Comparison of ENCODE assay signal across 18 cellular contexts in the genomic region with DNA sequence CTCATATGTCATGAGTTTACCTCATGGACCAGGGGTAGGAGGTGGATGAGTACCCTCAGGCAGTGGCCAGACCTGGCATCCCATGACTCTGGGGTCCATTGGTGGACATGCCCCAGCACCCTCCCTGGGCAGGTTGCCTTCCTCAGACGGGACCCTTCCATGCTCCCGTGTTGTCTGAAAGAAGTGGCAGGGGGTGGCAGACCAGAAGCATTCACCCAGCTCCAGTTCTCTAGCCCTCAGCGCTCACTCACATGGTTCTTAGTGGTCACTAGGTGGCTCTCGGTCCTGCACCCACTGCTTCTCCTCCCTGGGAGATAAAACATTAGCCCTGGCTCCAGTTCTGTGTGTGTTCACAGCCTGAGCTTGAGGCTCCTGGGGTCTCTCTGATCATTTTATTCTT. TPM values are rescaled to one million over a fixed set of nuclear protein-coding genes. Genes with fewer than 3 reads are reported as not detected.
DNase-seq lines count a peak whose midpoint lies in the region; ATAC-seq, FAIRE-seq and TF ChIP-seq lines count a peak whose summit lies in the region.
"Had no signal": no experiment of that assay in that cellular context is flagged by ENCODE, and none has a peak within 500 bp of the region (broad histone marks: within the 10 kb centered on the region; RNA-seq: fewer than 3 reads in every experiment).

No MANE protein-coding gene starts in this region.

- H3K79me2 ChIP-seq in HepG2 (ENCODE audit: insufficient read depth, low read length) (no peaks in the 10 kb centered on the region), SK-N-SH (ENCODE audit: insufficient read depth) (no peaks in the 10 kb centered on the region)

- no TSS peak for BruUV-seq in HepG2 (replicated peaks; lab: Mats Ljungman, UMichigan)

- no peak overlapping the region for H3K9ac ChIP-seq in HepG2 (ENCODE audit: insufficient read depth, low read depth, low read length)
- no peak overlapping the region for H3K9ac ChIP-seq in SK-N-SH

- in situ Hi-C loops in HepG2 (cut with HindIII; ENCODE audit: extremely low pct_ligation_motif_present, low pct_unique_long_range_greater_than_20kb), result no loop called here

- DNase-seq in HepG2 (ENCODE audit: low spot score) (peak; percentile 12), right lobe of liver (no peak), SK-N-SH (no peak), fibroblast of villous mesenchyme (ENCODE audit: low read depth) (peak; percentile 19), NCI-H526 treated with DMSO at 0.1 percent for 48 hours (lab: John Stamatoyannopoulos, UW) (no peak)
- DNase-seq: activated CD8-positive, alpha-beta memory T cell treated with anti-CD3 and anti-CD28 coated beads, Interleukin-2, amount 10 ng/mL, durations not matched to agents 7 days and 5 days; C1 segment of cervical spinal cord; glutamatergic neuron; NCI-H187 treated with DMSO at 0.1 percent for 48 hours; T1000 had no signal

- no peaks in the 10 kb centered on the region for H3K9me2 ChIP-seq in SK-N-SH

- H3K4me2 ChIP-seq in HepG2 (ENCODE audit: low read depth, low read length), result no peak overlapping the region
- H3K4me2 ChIP-seq in SK-N-SH, result no peak overlapping the region

- H3K4me1 ChIP-seq in HepG2 (ENCODE audit: insufficient read depth, low read length) (no peaks in the 10 kb centered on the region), right lobe of liver (no peaks in the 10 kb centered on the region), SK-N-SH (ENCODE audit: control insufficient read depth in 1 of 2, insufficient read depth in 2 of 2, low read depth in 1 of 2, low read length in 1 of 2) (peaks cover 0 to 3% of the 10 kb centered on the region in 2 experiments; a peak in 1 of 4 replicates)
- H3K4me1 ChIP-seq: pancreas, vagina had no signal

- no peak for TF ChIP-seq POLR2A in HepG2 (IDR thresholded peaks at IDR 0.05; ENCODE audit: insufficient read depth in 1 of 2, low read depth in 2 of 2, low read length in 2 of 2)
- no peak for TF ChIP-seq POLR2A in right lobe of liver (IDR thresholded peaks at IDR 0.05)

- H3K9me3 ChIP-seq in HepG2 (ENCODE audit: low read length) (no peaks in the 10 kb centered on the region), right lobe of liver (no peaks in the 10 kb centered on the region), SK-N-SH (no peaks in the 10 kb centered on the region)
- H3K9me3 ChIP-seq: pancreas, vagina had no signal

- H3K27ac ChIP-seq in HepG2 (ENCODE audit: extremely low read length, insufficient read depth, low read length), result no peak overlapping the region
- no peak overlapping the region for H3K27ac ChIP-seq in right lobe of liver
- H3K27ac ChIP-seq in SK-N-SH (ENCODE audit: low read depth in 2 of 2, low read length in 1 of 2), result no peak overlapping the region
- H3K27ac ChIP-seq: pancreas, vagina had no signal

- H3K4me3 ChIP-seq in HepG2 (replicated peaks in 1 of 3; ENCODE audit: insufficient read depth in 1 of 3, low read depth in 2 of 3, low read length in 3 of 3) (no peak overlapping the region), right lobe of liver (no peak overlapping the region), SK-N-SH (ENCODE audit: low read depth in 2 of 2, low read length in 1 of 2) (no peak overlapping the region), fibroblast of villous mesenchyme (ENCODE audit: low read depth, low read length) (no peak overlapping the region)
- H3K4me3 ChIP-seq: pancreas, vagina had no signal

- H3K36me3 ChIP-seq in HepG2 (replicated peaks in 1 of 2; ENCODE audit: control insufficient read depth in 1 of 2, insufficient read depth in 2 of 2, low read length in 2 of 2) (no peaks in the 10 kb centered on the region), right lobe of liver (no peaks in the 10 kb centered on the region), SK-N-SH (replicated peaks in 1 of 2; ENCODE audit: control insufficient read depth in 1 of 2, insufficient read depth in 2 of 2, low read length in 1 of 2) (no peaks in the 10 kb centered on the region)
- H3K36me3 ChIP-seq: pancreas, vagina had no signal

- FAIRE-seq in HepG2 (lab: Jason Lieb, UNC), result no peak
- FAIRE-seq: pancreas had no signal

- H3F3A ChIP-seq in SK-N-SH (replicated peaks; ENCODE audit: insufficient read depth), result no peaks in the 10 kb centered on the region

- POLR2A ChIA-PET in HepG2 (lab: Yijun Ruan, JAX) (no interaction called here), SK-N-SH (lab: Yijun Ruan, JAX) (no interaction called here)

- H4K20me1 ChIP-seq in HepG2 (ENCODE audit: insufficient read depth, low read length), result no peaks in the 10 kb centered on the region
- no peaks in the 10 kb centered on the region for H4K20me1 ChIP-seq in SK-N-SH (ENCODE audit: insufficient read depth)

- peak; percentile 52 for TF ChIP-seq CTCF in HepG2 (CRISPR knock-in tag; IDR thresholded peaks at IDR 0.05)
- peak in 1 of 4 donors; percentile 10 for TF ChIP-seq CTCF in right lobe of liver (IDR thresholded peaks at IDR 0.05)
- 0 out of 2 replicates have a peak, but pooled peaks have one; percentile 12 for TF ChIP-seq CTCF in SK-N-SH (IDR thresholded peaks at IDR 0.05)
- peak; percentile 36 for TF ChIP-seq CTCF in fibroblast of villous mesenchyme (IDR thresholded peaks at IDR 0.05; ENCODE audit: insufficient read depth, low read depth, low read length)

- intact Hi-C loops in HepG2 (cut with micrococcal nuclease; ENCODE audit: unreplicated experiment), result no loop called here
- intact Hi-C loops in right lobe of liver (cut with DNase I), result no loop called here

- CTCF ChIA-PET in HepG2 (lab: Yijun Ruan, JAX; ENCODE audit: low intra/inter-chr PET ratio, low total read pairs) (no interaction called here), SK-N-SH (lab: Yijun Ruan, JAX) (interaction anchor here (1.1 to 2.0 kb wide), 3 partner anchors 10 to 329 kb away, joined by 4 to 9 read pairs (median 5); no protein-coding TSS in a partner anchor)

- WGBS in HepG2 (ENCODE audit: low lambda C conversion rate), result 4% methylated on average over 4 of the region's 4 CpGs
- 73% methylated on average over 4 of the region's 4 CpGs for WGBS in right lobe of liver (ENCODE audit: insufficient coverage, low coverage, low lambda C conversion rate, missing lambda C conversion rate)
- 80% methylated on average over 1 of the region's 4 CpGs for WGBS in SK-N-SH (ENCODE audit: low lambda C conversion rate)

- TF ChIP-seq RAD21 in HepG2 (CRISPR knock-in tag; IDR thresholded peaks at IDR 0.05), result no peak
- TF ChIP-seq RAD21 in SK-N-SH (IDR thresholded peaks at IDR 0.05; ENCODE audit: low read length), result peak; percentile 27

- no peak overlapping the region for H2AFZ ChIP-seq in HepG2 (ENCODE audit: low read length)
- no peak overlapping the region for H2AFZ ChIP-seq in SK-N-SH (ENCODE audit: low read depth)

- ATAC-seq in HepG2 (peak; percentile 78), right lobe of liver (no peak), HG02938 (IDR thresholded peaks at IDR 0.05; ENCODE audit: unreplicated experiment) (no peak), HG02759 (IDR thresholded peaks at IDR 0.05; ENCODE audit: unreplicated experiment) (no peak), GM21381 (IDR thresholded peaks at IDR 0.05; ENCODE audit: unreplicated experiment) (no peak)
- ATAC-seq: activated CD8-positive, alpha-beta memory T cell treated with anti-CD3 and anti-CD28 coated beads, Interleukin-2, amount 10 ng/mL, durations not matched to agents 7 days and 5 days; stimulated activated effector memory CD8-positive, alpha-beta T cell treated with anti-CD3 and anti-CD28 coated beads, Interleukin-12 subunit alpha, Interleukin-12 subunit beta, amount 100 ng/mL, for 72 hours had no signal

- TF ChIP-seq EP300 in HepG2 (IDR thresholded peaks at IDR 0.05; ENCODE audit: low read depth in 2 of 2, low read length in 2 of 2) (no peak), HepG2 (CRISPR knock-in tag; IDR thresholded peaks at IDR 0.05; ENCODE audit: borderline replicate concordance) (no peak), SK-N-SH (IDR thresholded peaks at IDR 0.05; ENCODE audit: borderline replicate concordance in 1 of 2, low read depth in 1 of 2, low read length in 1 of 2) (no peak)

- H3K27me3 ChIP-seq in HepG2 (ENCODE audit: control insufficient read depth in 1 of 2, insufficient read depth in 2 of 2, low read length in 2 of 2) (peaks cover 8 to 16% of the 10 kb centered on the region in 2 experiments; a peak in 3 of 5 replicates), right lobe of liver (no peaks in the 10 kb centered on the region), SK-N-SH (ENCODE audit: insufficient read depth) (peaks cover 10% of the 10 kb centered on the region)
- H3K27me3 ChIP-seq: pancreas, vagina had no signal

RNA-seq across cellular contexts. Expression of gene RBP3, which starts 6.0 kb away (rescaled TPM):
- not detected in 2 replicates for total RNA-seq in HepG2 (2016; rRNA removed; fragmentation: Illumina TruSeq; extraction: Trizol)
- not detected in 2 replicates for total RNA-seq in HepG2 (2016; cell fraction: cytosol; rRNA removed; fragmentation: Illumina TruSeq; extraction: Trizol; ENCODE audit: low read depth)
- total RNA-seq in HepG2 (2016; cell fraction: insoluble cytoplasmic fraction; rRNA removed; fragmentation: Illumina TruSeq; extraction: Trizol), result not detected in 2 replicates
- total RNA-seq in HepG2 (2016; cell fraction: membrane; rRNA removed; fragmentation: Illumina TruSeq; extraction: Trizol), result not detected in 2 replicates
- total RNA-seq in HepG2 (2016; cell fraction: nucleus; rRNA removed; fragmentation: Illumina TruSeq; extraction: Trizol), result not detected in 2 replicates
- not detected in 2 replicates for polyA plus RNA-seq in HepG2 (2011; rRNA removed)
- polyA plus RNA-seq in HepG2 (2011; cell fraction: cytosol; rRNA removed), result not detected in 2 replicates
- not detected in 2 replicates for polyA plus RNA-seq in HepG2 (2011; cell fraction: nucleus; rRNA removed)
- polyA plus RNA-seq in HepG2 (2012), result not detected in 2 replicates
- polyA plus RNA-seq in HepG2 (2016; cell fraction: cytosol; fragmentation: Illumina TruSeq; extraction: Trizol; ENCODE audit: low read depth), result not detected in 2 replicates
- polyA plus RNA-seq in HepG2 (2016; cell fraction: insoluble cytoplasmic fraction; fragmentation: Illumina TruSeq; extraction: Trizol; ENCODE audit: low read depth), result not detected in 2 replicates
- polyA plus RNA-seq in HepG2 (2016; cell fraction: membrane; fragmentation: Illumina TruSeq; extraction: Trizol; ENCODE audit: low read depth), result not detected in 2 replicates
- not detected in 2 replicates for polyA plus RNA-seq in HepG2 (2016; cell fraction: nucleus; fragmentation: Illumina TruSeq; extraction: Trizol; ENCODE audit: insufficient read depth, low read depth)
- polyA minus RNA-seq in HepG2 (2011; rRNA and poly(A)+ RNA removed; ENCODE audit: low replicate concordance), result 0.07 TPM in 1 of 2 replicates, not detected in the other
- not detected in 2 replicates for polyA minus RNA-seq in HepG2 (2011; cell fraction: cytosol; rRNA and poly(A)+ RNA removed)
- polyA minus RNA-seq in HepG2 (2011; cell fraction: nucleus; rRNA and poly(A)+ RNA removed), result not detected in 2 replicates
- total RNA-seq in right lobe of liver, result not detected
- polyA plus RNA-seq in SK-N-SH (2012; rRNA removed), result not detected in 2 replicates
- polyA plus RNA-seq in SK-N-SH (2012; cell fraction: cytosol; rRNA removed), result not detected in 2 replicates
- polyA plus RNA-seq in SK-N-SH (2012; cell fraction: nucleus; rRNA removed), result not detected in 2 replicates
- not detected in 2 replicates for total RNA-seq in fibroblast of villous mesenchyme
- total RNA-seq: activated CD8-positive, alpha-beta memory T cell treated with anti-CD3 and anti-CD28 coated beads, Interleukin-2, amount 10 ng/mL, durations not matched to agents 7 days and 5 days; dermis microvascular lymphatic vessel endothelial cell; lung microvascular endothelial cell; pancreas; vagina had no signal
- polyA plus RNA-seq: pancreas had no signal

RNA-seq across cellular contexts. Expression of gene ZNF488, which starts 29.9 kb away (rescaled TPM):
- 0.13 and 0.17 TPM in 2 replicates for total RNA-seq in HepG2 (2016; rRNA removed; fragmentation: Illumina TruSeq; extraction: Trizol)
- total RNA-seq in HepG2 (2016; cell fraction: cytosol; rRNA removed; fragmentation: Illumina TruSeq; extraction: Trizol; ENCODE audit: low read depth), result not detected in 2 replicates
- 0.11 and 0.18 TPM in 2 replicates for total RNA-seq in HepG2 (2016; cell fraction: insoluble cytoplasmic fraction; rRNA removed; fragmentation: Illumina TruSeq; extraction: Trizol)
- total RNA-seq in HepG2 (2016; cell fraction: membrane; rRNA removed; fragmentation: Illumina TruSeq; extraction: Trizol), result 0.09 and 0.10 TPM in 2 replicates
- 0.09 TPM in 2 replicates for total RNA-seq in HepG2 (2016; cell fraction: nucleus; rRNA removed; fragmentation: Illumina TruSeq; extraction: Trizol)
- polyA plus RNA-seq in HepG2 (2011; rRNA removed), result 0.10 and 0.15 TPM in 2 replicates
- 0.09 TPM in 2 replicates for polyA plus RNA-seq in HepG2 (2011; cell fraction: cytosol; rRNA removed)
- polyA plus RNA-seq in HepG2 (2011; cell fraction: nucleus; rRNA removed), result 0.17 and 0.18 TPM in 2 replicates
- polyA plus RNA-seq in HepG2 (2012), result 0.13 and 0.17 TPM in 2 replicates
- not detected in 2 replicates for polyA plus RNA-seq in HepG2 (2016; cell fraction: cytosol; fragmentation: Illumina TruSeq; extraction: Trizol; ENCODE audit: low read depth)
- polyA plus RNA-seq in HepG2 (2016; cell fraction: insoluble cytoplasmic fraction; fragmentation: Illumina TruSeq; extraction: Trizol; ENCODE audit: low read depth), result 0.22 and 0.45 TPM in 2 replicates
- polyA plus RNA-seq in HepG2 (2016; cell fraction: membrane; fragmentation: Illumina TruSeq; extraction: Trizol; ENCODE audit: low read depth), result 0.07 and 0.12 TPM in 2 replicates
- polyA plus RNA-seq in HepG2 (2016; cell fraction: nucleus; fragmentation: Illumina TruSeq; extraction: Trizol; ENCODE audit: insufficient read depth, low read depth), result 0.21 TPM in 1 of 2 replicates, not detected in the other
- 0.34 and 2.9 TPM in 2 replicates for polyA minus RNA-seq in HepG2 (2011; rRNA and poly(A)+ RNA removed; ENCODE audit: low replicate concordance)
- polyA minus RNA-seq in HepG2 (2011; cell fraction: cytosol; rRNA and poly(A)+ RNA removed), result not detected in 2 replicates
- polyA minus RNA-seq in HepG2 (2011; cell fraction: nucleus; rRNA and poly(A)+ RNA removed), result 0.12 TPM in 1 of 2 replicates, not detected in the other
- not detected for total RNA-seq in right lobe of liver
- polyA plus RNA-seq in SK-N-SH (2012; rRNA removed), result 0.59 and 0.81 TPM in 2 replicates
- 0.27 and 0.52 TPM in 2 replicates for polyA plus RNA-seq in SK-N-SH (2012; cell fraction: cytosol; rRNA removed)
- polyA plus RNA-seq in SK-N-SH (2012; cell fraction: nucleus; rRNA removed), result 0.48 and 0.52 TPM in 2 replicates
- total RNA-seq in fibroblast of villous mesenchyme, result under 0.01 TPM in 1 of 2 replicates, not detected in the other
- total RNA-seq: vagina had no signal
- polyA plus RNA-seq: pancreas had no signal

RNA-seq across cellular contexts. Expression of gene GDF2, which starts 31.9 kb away (rescaled TPM):
- total RNA-seq in HepG2 (2016; rRNA removed; fragmentation: Illumina TruSeq; extraction: Trizol), result not detected in 2 replicates
- total RNA-seq in HepG2 (2016; cell fraction: cytosol; rRNA removed; fragmentation: Illumina TruSeq; extraction: Trizol; ENCODE audit: low read depth), result not detected in 2 replicates
- total RNA-seq in HepG2 (2016; cell fraction: insoluble cytoplasmic fraction; rRNA removed; fragmentation: Illumina TruSeq; extraction: Trizol), result not detected in 2 replicates
- total RNA-seq in HepG2 (2016; cell fraction: membrane; rRNA removed; fragmentation: Illumina TruSeq; extraction: Trizol), result not detected in 2 replicates
- not detected in 2 replicates for total RNA-seq in HepG2 (2016; cell fraction: nucleus; rRNA removed; fragmentation: Illumina TruSeq; extraction: Trizol)
- polyA plus RNA-seq in HepG2 (2011; rRNA removed), result not detected in 2 replicates
- not detected in 2 replicates for polyA plus RNA-seq in HepG2 (2011; cell fraction: cytosol; rRNA removed)
- polyA plus RNA-seq in HepG2 (2011; cell fraction: nucleus; rRNA removed), result not detected in 2 replicates
- not detected in 2 replicates for polyA plus RNA-seq in HepG2 (2012)
- polyA plus RNA-seq in HepG2 (2016; cell fraction: cytosol; fragmentation: Illumina TruSeq; extraction: Trizol; ENCODE audit: low read depth), result not detected in 2 replicates
- not detected in 2 replicates for polyA plus RNA-seq in HepG2 (2016; cell fraction: insoluble cytoplasmic fraction; fragmentation: Illumina TruSeq; extraction: Trizol; ENCODE audit: low read depth)
- polyA plus RNA-seq in HepG2 (2016; cell fraction: membrane; fragmentation: Illumina TruSeq; extraction: Trizol; ENCODE audit: low read depth), result not detected in 2 replicates
- polyA plus RNA-seq in HepG2 (2016; cell fraction: nucleus; fragmentation: Illumina TruSeq; extraction: Trizol; ENCODE audit: insufficient read depth, low read depth), result not detected in 2 replicates
- polyA minus RNA-seq in HepG2 (2011; rRNA and poly(A)+ RNA removed; ENCODE audit: low replicate concordance), result not detected in 2 replicates
- polyA minus RNA-seq in HepG2 (2011; cell fraction: cytosol; rRNA and poly(A)+ RNA removed), result not detected in 2 replicates
- not detected in 2 replicates for polyA minus RNA-seq in HepG2 (2011; cell fraction: nucleus; rRNA and poly(A)+ RNA removed)
- total RNA-seq in right lobe of liver, result 10 to 100 TPM in 3 of 6 experiments, 1 to 10 TPM in 3; 4.5 to 15.9 (median 9.7) TPM
- polyA plus RNA-seq in SK-N-SH (2012; rRNA removed), result not detected in 2 replicates
- not detected in 2 replicates for polyA plus RNA-seq in SK-N-SH (2012; cell fraction: cytosol; rRNA removed)
- polyA plus RNA-seq in SK-N-SH (2012; cell fraction: nucleus; rRNA removed), result not detected in 2 replicates
- not detected in 2 replicates for total RNA-seq in fibroblast of villous mesenchyme
- total RNA-seq: activated CD8-positive, alpha-beta memory T cell treated with anti-CD3 and anti-CD28 coated beads, Interleukin-2, amount 10 ng/mL, durations not matched to agents 7 days and 5 days; dermis microvascular lymphatic vessel endothelial cell; lung microvascular endothelial cell; pancreas; vagina had no signal
- polyA plus RNA-seq: pancreas had no signal

RNA-seq across cellular contexts. Expression of gene GDF10, which starts 54.2 kb away (rescaled TPM):
- total RNA-seq in HepG2 (2016; rRNA removed; fragmentation: Illumina TruSeq; extraction: Trizol), result not detected in 2 replicates
- not detected in 2 replicates for total RNA-seq in HepG2 (2016; cell fraction: cytosol; rRNA removed; fragmentation: Illumina TruSeq; extraction: Trizol; ENCODE audit: low read depth)
- 0.13 TPM in 1 of 2 replicates, not detected in the other for total RNA-seq in HepG2 (2016; cell fraction: insoluble cytoplasmic fraction; rRNA removed; fragmentation: Illumina TruSeq; extraction: Trizol)
- 0.07 TPM in 1 of 2 replicates, not detected in the other for total RNA-seq in HepG2 (2016; cell fraction: membrane; rRNA removed; fragmentation: Illumina TruSeq; extraction: Trizol)
- total RNA-seq in HepG2 (2016; cell fraction: nucleus; rRNA removed; fragmentation: Illumina TruSeq; extraction: Trizol), result 0.19 TPM in 1 of 2 replicates, not detected in the other
- polyA plus RNA-seq in HepG2 (2011; rRNA removed), result 0.03 TPM in 1 of 2 replicates, not detected in the other
- polyA plus RNA-seq in HepG2 (2011; cell fraction: cytosol; rRNA removed), result not detected in 2 replicates
- not detected in 2 replicates for polyA plus RNA-seq in HepG2 (2011; cell fraction: nucleus; rRNA removed)
- not detected in 2 replicates for polyA plus RNA-seq in HepG2 (2012)
- polyA plus RNA-seq in HepG2 (2016; cell fraction: cytosol; fragmentation: Illumina TruSeq; extraction: Trizol; ENCODE audit: low read depth), result not detected in 2 replicates
- not detected in 2 replicates for polyA plus RNA-seq in HepG2 (2016; cell fraction: insoluble cytoplasmic fraction; fragmentation: Illumina TruSeq; extraction: Trizol; ENCODE audit: low read depth)
- not detected in 2 replicates for polyA plus RNA-seq in HepG2 (2016; cell fraction: membrane; fragmentation: Illumina TruSeq; extraction: Trizol; ENCODE audit: low read depth)
- polyA plus RNA-seq in HepG2 (2016; cell fraction: nucleus; fragmentation: Illumina TruSeq; extraction: Trizol; ENCODE audit: insufficient read depth, low read depth), result 0.18 and 0.19 TPM in 2 replicates
- polyA minus RNA-seq in HepG2 (2011; rRNA and poly(A)+ RNA removed; ENCODE audit: low replicate concordance), result not detected in 2 replicates
- not detected in 2 replicates for polyA minus RNA-seq in HepG2 (2011; cell fraction: cytosol; rRNA and poly(A)+ RNA removed)
- polyA minus RNA-seq in HepG2 (2011; cell fraction: nucleus; rRNA and poly(A)+ RNA removed), result not detected in 2 replicates
- total RNA-seq in right lobe of liver, result not detected
- 0.02 TPM in 1 of 2 replicates, not detected in the other for polyA plus RNA-seq in SK-N-SH (2012; rRNA removed)
- 0.04 TPM in 1 of 2 replicates, not detected in the other for polyA plus RNA-seq in SK-N-SH (2012; cell fraction: cytosol; rRNA removed)
- not detected in 2 replicates for polyA plus RNA-seq in SK-N-SH (2012; cell fraction: nucleus; rRNA removed)
- not detected in 2 replicates for total RNA-seq in fibroblast of villous mesenchyme
- total RNA-seq: dermis microvascular lymphatic vessel endothelial cell had no signal

Comparison
In these comparisons a context has a peak if more than half of its experiments do, and no peak if none do; other contexts are left out.
1. DNase-seq: peak in HepG2 (single experiment) and fibroblast of villous mesenchyme (single experiment); none in right lobe of liver (0 of 3), SK-N-SH (single experiment) and NCI-H526 treated with DMSO at 0.1 percent for 48 hours (single experiment).
2. Of the 25 proteins assayed by ChIP-seq in both HepG2 and SK-N-SH: peak only in HepG2: SMC3; only in SK-N-SH: RAD21; in both: CTCF; in neither: 22.